Comparison of ENCODE assay signal across 18 cellular contexts in genomic region chr3:15326037-15326436, GRCh38. TPM values are rescaled to one million over a fixed set of nuclear protein-coding genes. Genes with fewer than 3 reads are reported as not detected.
DNase-seq lines count a peak whose midpoint lies in the region; ATAC-seq, FAIRE-seq and TF ChIP-seq lines count a peak whose summit lies in the region.
"Had no signal": no experiment of that assay in that cellular context is flagged by ENCODE, and none has a peak within 500 bp of the region (broad histone marks: within the 10 kb centered on the region; RNA-seq: fewer than 3 reads in every experiment).

No MANE protein-coding gene starts in this region.

- in situ Hi-C loops in G401 (cut with HindIII; ENCODE audit: low sequenced_read_pairs) = no loop called here
- in situ Hi-C loops in HepG2 (cut with HindIII; ENCODE audit: extremely low pct_ligation_motif_present, low pct_unique_long_range_greater_than_20kb) = no loop called here

- FAIRE-seq in HepG2 (lab: Jason Lieb, UNC) = no peak
- FAIRE-seq: GM19239, urothelium cell line had no signal

- no peak for TF ChIP-seq EP300 in HepG2 (IDR thresholded peaks at IDR 0.05; ENCODE audit: low read depth in 2 of 2, low read length in 2 of 2)
- TF ChIP-seq EP300 in HepG2 (CRISPR knock-in tag; IDR thresholded peaks at IDR 0.05; ENCODE audit: borderline replicate concordance) = no peak

- TF ChIP-seq RAD21 in HepG2 (CRISPR knock-in tag; IDR thresholded peaks at IDR 0.05) = no peak

- CTCF ChIA-PET in HepG2 (lab: Yijun Ruan, JAX; ENCODE audit: low intra/inter-chr PET ratio, low total read pairs) = no interaction called here

- H3F3A ChIP-seq in smooth muscle cell (ENCODE audit: low read depth) = peaks cover 13% of the 10 kb centered on the region

- H3K4me3 ChIP-seq in HepG2 (replicated peaks in 1 of 3; ENCODE audit: insufficient read depth in 1 of 3, low read depth in 2 of 3, low read length in 3 of 3) = no peak overlapping the region
- no peak overlapping the region for H3K4me3 ChIP-seq in smooth muscle cell
- H3K4me3 ChIP-seq in SJCRH30 = no peak overlapping the region
- H3K4me3 ChIP-seq: mucosa of descending colon had no signal

- TF ChIP-seq POLR2A in HepG2 (IDR thresholded peaks at IDR 0.05; ENCODE audit: insufficient read depth in 1 of 2, low read depth in 2 of 2, low read length in 2 of 2) = no peak

- H4K20me1 ChIP-seq in HepG2 (ENCODE audit: insufficient read depth, low read length) = no peaks in the 10 kb centered on the region
- H4K20me1 ChIP-seq in smooth muscle cell (ENCODE audit: low read depth) = no peaks in the 10 kb centered on the region

- H3K27ac ChIP-seq in HepG2 (ENCODE audit: extremely low read length, insufficient read depth, low read length) (no peak overlapping the region), smooth muscle cell (ENCODE audit: low read depth) (peak overlapping the region; percentile 83), SJCRH30 (no peak overlapping the region)
- H3K27ac ChIP-seq: brain microvascular endothelial cell had no signal

- no peaks in the 10 kb centered on the region for H3K79me2 ChIP-seq in HepG2 (ENCODE audit: insufficient read depth, low read length)
- peaks cover 46% of the 10 kb centered on the region for H3K79me2 ChIP-seq in smooth muscle cell (ENCODE audit: low read depth)

- H3K9me3 ChIP-seq in HepG2 (ENCODE audit: low read length) = no peaks in the 10 kb centered on the region
- H3K9me3 ChIP-seq in smooth muscle cell (replicated peaks; ENCODE audit: low read depth) = no peaks in the 10 kb centered on the region
- no peaks in the 10 kb centered on the region for H3K9me3 ChIP-seq in SJCRH30 (replicated peaks)
- H3K9me3 ChIP-seq: mucosa of descending colon had no signal

- intact Hi-C loops in HepG2 (cut with micrococcal nuclease; ENCODE audit: unreplicated experiment) = loop anchor here (5.0 kb wide), 1 partner anchor 51 kb away; no protein-coding TSS in a partner anchor

- peaks cover 0 to 27% of the 10 kb centered on the region in 2 experiments; a peak in 2 of 5 replicates for H3K27me3 ChIP-seq in HepG2 (ENCODE audit: control insufficient read depth in 1 of 2, insufficient read depth in 2 of 2, low read length in 2 of 2)
- no peaks in the 10 kb centered on the region for H3K27me3 ChIP-seq in smooth muscle cell (ENCODE audit: low read depth)
- no peaks in the 10 kb centered on the region for H3K27me3 ChIP-seq in SJCRH30
- H3K27me3 ChIP-seq: brain microvascular endothelial cell had no signal

- WGBS in HepG2 (ENCODE audit: low lambda C conversion rate) = 13% methylated on average over 1 of the region's 3 CpGs
- WGBS in smooth muscle cell (ENCODE audit: low lambda C conversion rate) = 42% methylated on average over 3 of the region's 3 CpGs

- peaks cover 7% of the 10 kb centered on the region; the same call in 1 of the 2 replicates for H3K4me1 ChIP-seq in HepG2 (ENCODE audit: insufficient read depth, low read length)
- peaks cover 28% of the 10 kb centered on the region for H3K4me1 ChIP-seq in smooth muscle cell (ENCODE audit: low read depth)
- H3K4me1 ChIP-seq in SJCRH30 = peaks cover 42% of the 10 kb centered on the region

- H3K9ac ChIP-seq in HepG2 (ENCODE audit: insufficient read depth, low read depth, low read length) = no peak overlapping the region
- no peak overlapping the region for H3K9ac ChIP-seq in smooth muscle cell (ENCODE audit: low read depth)

- H3K4me2 ChIP-seq in HepG2 (ENCODE audit: low read depth, low read length) (no peak overlapping the region), smooth muscle cell (peak overlapping the region; percentile 36)

- BruUV-seq in HepG2 (replicated peaks; lab: Mats Ljungman, UMichigan) = no TSS peak

- H2AFZ ChIP-seq in HepG2 (ENCODE audit: low read length) (no peak overlapping the region), smooth muscle cell (ENCODE audit: low read depth) (no peak overlapping the region)

- DNase-seq in G401 (ENCODE audit: low spot score) (peak; percentile 69), NCI-H2029 treated with DMSO at 0.1 percent for 48 hours (lab: John Stamatoyannopoulos, UW) (peak; percentile 45), HepG2 (ENCODE audit: low spot score) (no peak), smooth muscle cell (lab: John Stamatoyannopoulos, UW; ENCODE audit: unreplicated experiment) (no peak), NK-92 (lab: John Stamatoyannopoulos, UW; ENCODE audit: unreplicated experiment) (no peak), SJCRH30 (no peak)
- DNase-seq: activated CD4-positive, alpha-beta memory T cell treated with anti-CD3 and anti-CD28 coated beads for 36 hours; brain microvascular endothelial cell; effector CD4-positive, alpha-beta T cell; mucosa of descending colon; MV-4-11; NCI-H345; stimulated activated CD4-positive, alpha-beta T cell treated with anti-CD3 and anti-CD28 coated beads, Interleukin-2, amount 100 ng/mL, for 24 hours; stimulated activated CD8-positive, alpha-beta memory T cell treated with anti-CD3 and anti-CD28 coated beads, Interleukin-4, amount 100 ng/mL, for 48 hours; T-helper 1 cell had no signal

- POLR2A ChIA-PET in HepG2 (lab: Yijun Ruan, JAX) = no interaction called here

- ATAC-seq in HepG2 (peak; percentile 63), HG03175 (IDR thresholded peaks at IDR 0.05; ENCODE audit: unreplicated experiment) (no peak)
- ATAC-seq: mucosa of descending colon had no signal

- H3K36me3 ChIP-seq in HepG2 (replicated peaks in 1 of 2; ENCODE audit: control insufficient read depth in 1 of 2, insufficient read depth in 2 of 2, low read length in 2 of 2) (no peaks in the 10 kb centered on the region), smooth muscle cell (ENCODE audit: low read depth) (no peaks in the 10 kb centered on the region), SJCRH30 (no peaks in the 10 kb centered on the region)
- H3K36me3 ChIP-seq: brain microvascular endothelial cell had no signal

- TF ChIP-seq CTCF in HepG2 (CRISPR knock-in tag; IDR thresholded peaks at IDR 0.05) (no peak), smooth muscle cell (IDR thresholded peaks at IDR 0.05; ENCODE audit: borderline replicate concordance, insufficient read depth, poor library complexity, severe bottlenecking) (no peak)

TF ChIP-seq in HepG2, 621 proteins besides CTCF, POLR2A, EP300 and RAD21 (continues in another document):
- no peak for TF ChIP-seq NFKBIZ (CRISPR knock-in tag; IDR thresholded peaks at IDR 0.05)
- TF ChIP-seq ISL2 (CRISPR knock-in tag; IDR thresholded peaks at IDR 0.05) = no peak
- no peak for TF ChIP-seq ZSCAN22 (CRISPR knock-in tag; IDR thresholded peaks at IDR 0.05)
- TF ChIP-seq EED (CRISPR knock-in tag; IDR thresholded peaks at IDR 0.05) = no peak
- no peak for TF ChIP-seq SIN3A (IDR thresholded peaks at IDR 0.05; ENCODE audit: borderline replicate concordance, low read depth, low read length)
- no peak for TF ChIP-seq ZNF224 (CRISPR knock-in tag; IDR thresholded peaks at IDR 0.05)
- no peak for TF ChIP-seq HMGA1 (CRISPR knock-in tag; conservative IDR thresholded peaks at IDR 0.05)
- no peak for TF ChIP-seq E2F5 (CRISPR knock-in tag; conservative IDR thresholded peaks at IDR 0.05)
- no peak for TF ChIP-seq SETDB1 (CRISPR knock-in tag; IDR thresholded peaks at IDR 0.05; ENCODE audit: borderline replicate concordance)
- no peak for TF ChIP-seq MTERF4 (CRISPR knock-in tag; IDR thresholded peaks at IDR 0.05)

RNA-seq across cellular contexts. Expression of gene SH3BP5, which starts 6.3 kb away (rescaled TPM):
- total RNA-seq in G401 (2014; rRNA removed; shearing (Covaris generic)) = 5.1 and 5.6 TPM in 2 replicates
- total RNA-seq in HepG2 (2016; rRNA removed; fragmentation: Illumina TruSeq; extraction: Trizol) (0.09 TPM in 1 of 2 replicates, not detected in the other), smooth muscle cell (7.9 and 12.7 TPM in 2 replicates)
- not detected in 2 replicates for total RNA-seq in HepG2 (2016; cell fraction: cytosol; rRNA removed; fragmentation: Illumina TruSeq; extraction: Trizol; ENCODE audit: low read depth)
- total RNA-seq in HepG2 (2016; cell fraction: insoluble cytoplasmic fraction; rRNA removed; fragmentation: Illumina TruSeq; extraction: Trizol) = 0.06 TPM in 1 of 2 replicates, not detected in the other
- total RNA-seq in HepG2 (2016; cell fraction: membrane; rRNA removed; fragmentation: Illumina TruSeq; extraction: Trizol) = not detected in 2 replicates
- not detected in 2 replicates for total RNA-seq in HepG2 (2016; cell fraction: nucleus; rRNA removed; fragmentation: Illumina TruSeq; extraction: Trizol)
- polyA plus RNA-seq in HepG2 (2011; rRNA removed) (0.09 and 0.16 TPM in 2 replicates), smooth muscle cell (10.7 and 15.3 TPM in 2 replicates)
- polyA plus RNA-seq in HepG2 (2011; cell fraction: cytosol; rRNA removed) = 0.05 and 0.09 TPM in 2 replicates
- 0.26 TPM in 1 of 2 replicates, not detected in the other for polyA plus RNA-seq in HepG2 (2011; cell fraction: nucleus; rRNA removed)
- 0.11 TPM in 1 of 2 replicates, not detected in the other for polyA plus RNA-seq in HepG2 (2012)
- polyA plus RNA-seq in HepG2 (2016; cell fraction: cytosol; fragmentation: Illumina TruSeq; extraction: Trizol; ENCODE audit: low read depth) = not detected in 2 replicates
- polyA plus RNA-seq in HepG2 (2016; cell fraction: insoluble cytoplasmic fraction; fragmentation: Illumina TruSeq; extraction: Trizol; ENCODE audit: low read depth) = 0.25 TPM in 1 of 2 replicates, not detected in the other
- polyA plus RNA-seq in HepG2 (2016; cell fraction: membrane; fragmentation: Illumina TruSeq; extraction: Trizol; ENCODE audit: low read depth) = not detected in 2 replicates
- not detected in 2 replicates for polyA plus RNA-seq in HepG2 (2016; cell fraction: nucleus; fragmentation: Illumina TruSeq; extraction: Trizol; ENCODE audit: insufficient read depth, low read depth)
- polyA minus RNA-seq in HepG2 (2011; rRNA and poly(A)+ RNA removed; ENCODE audit: low replicate concordance) = 0.18 and 30.8 TPM in 2 replicates
- not detected in 2 replicates for polyA minus RNA-seq in HepG2 (2011; cell fraction: cytosol; rRNA and poly(A)+ RNA removed)
- polyA minus RNA-seq in HepG2 (2011; cell fraction: nucleus; rRNA and poly(A)+ RNA removed) = 0.52 TPM in 1 of 2 replicates, not detected in the other
- total RNA-seq in SJCRH30 (2014; rRNA removed; shearing (Covaris generic)) = 8.1 and 8.5 TPM in 2 replicates

Comparison
In these comparisons a context has a peak if more than half of its experiments do, and no peak if none do; other contexts are left out.
1. DNase-seq: peak in G401 (single experiment) and NCI-H2029 treated with DMSO at 0.1 percent for 48 hours (single experiment); none in HepG2 (single experiment), smooth muscle cell (single experiment), NK-92 (single experiment) and SJCRH30 (0 of 2).